15 cellular contexts compared by ENCODE assay signal in the genomic region with DNA sequence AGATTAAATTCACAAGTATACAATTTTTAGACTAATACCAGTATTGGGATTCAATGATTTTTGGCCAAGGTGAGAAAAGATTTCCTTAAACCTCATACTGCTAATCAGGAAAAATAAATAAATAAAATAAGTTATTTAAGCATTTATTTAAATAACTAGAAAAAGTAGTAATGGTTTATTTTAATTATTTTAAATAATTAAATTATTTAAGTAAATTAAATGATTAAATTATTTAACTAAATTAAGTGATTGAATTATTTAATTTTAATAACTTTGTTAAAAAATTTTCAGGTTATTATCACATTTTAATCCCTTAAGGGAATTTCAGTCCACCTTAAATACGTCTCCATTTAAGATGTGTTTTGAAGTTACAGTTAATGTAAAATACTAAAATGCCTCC.
"Had no signal": no experiment of that assay in that cellular context is flagged by ENCODE, and none has a peak within 500 bp of the region (broad histone marks: within the 10 kb centered on the region; RNA-seq: fewer than 3 reads in every experiment).

No MANE protein-coding gene starts in this region.

- DNase-seq: colonic mucosa; effector CD4-positive, alpha-beta T cell; endodermal cell; foreskin melanocyte; heart left ventricle; hippocampal formation; kidney glomerular epithelial cell; mucosa of descending colon; natural killer cell; sigmoid colon; stimulated activated CD4-positive, alpha-beta T cell treated with anti-CD3 and anti-CD28 coated beads, Interleukin-12 subunit alpha, Interleukin-12 subunit beta, amount 100 ng/mL, for 4 hours; stimulated activated naive CD4-positive, alpha-beta T cell; stomach; substantia nigra; transverse colon had no signal
